ENCODE assay signal across 9 cellular contexts in genomic region chr17:74759243-74759801, GRCh38. TPM values are rescaled to one million over a fixed set of nuclear protein-coding genes. Genes with fewer than 3 reads are reported as not detected.
DNase-seq lines count a peak whose midpoint lies in the region; ATAC-seq, FAIRE-seq and TF ChIP-seq lines count a peak whose summit lies in the region.
"Had no signal": no experiment of that assay in that cellular context is flagged by ENCODE, and none has a peak within 500 bp of the region (broad histone marks: within the 10 kb centered on the region; RNA-seq: fewer than 3 reads in every experiment).

No MANE protein-coding gene starts in this region.

- no peak for TF ChIP-seq POLR2A in GM12878 (IDR thresholded peaks at IDR 0.05; ENCODE audit: low read depth, low read length)

- H3K9ac ChIP-seq in NT2/D1 (ENCODE audit: insufficient read length, low read depth), result peak overlapping the region; percentile 77
- H3K9ac ChIP-seq in GM12878 (ENCODE audit: control insufficient read depth, insufficient read depth, low read length), result no peak overlapping the region

- H3K27ac ChIP-seq in GM12878 (ENCODE audit: control insufficient read depth, insufficient read depth) (peak overlapping the region; percentile 1), neutrophil (peak overlapping the region; percentile 73), psoas muscle (no peak overlapping the region)

- H3K4me1 ChIP-seq in NT2/D1 (ENCODE audit: insufficient read depth, insufficient read length) (peaks cover 55% of the 10 kb centered on the region), GM12878 (ENCODE audit: control insufficient read depth, insufficient read depth, low read length) (peaks cover 21% of the 10 kb centered on the region), neutrophil (ENCODE audit: control insufficient read depth in 1 of 2, insufficient read depth in 1 of 2, low read depth in 1 of 2, low read length in 1 of 2) (peaks cover 80 to 88% of the 10 kb centered on the region in 2 experiments), psoas muscle (peaks cover 10% of the 10 kb centered on the region)

- H2AFZ ChIP-seq in GM12878 (ENCODE audit: control insufficient read depth, low read depth, low read length), result no peak overlapping the region

- in situ Hi-C loops in GM12878 (cut with MboI), result no loop called here

- H3K36me3 ChIP-seq in GM06990 (ENCODE audit: control insufficient read depth, insufficient read depth, low read length) (peaks cover 2% of the 10 kb centered on the region; the same call in 1 of the 2 replicates), NT2/D1 (ENCODE audit: insufficient read depth, insufficient read length, low read length) (peaks cover 11% of the 10 kb centered on the region), GM12878 (ENCODE audit: control insufficient read depth in 2 of 2, insufficient read depth in 2 of 2, low read length in 1 of 2) (no peaks in the 10 kb centered on the region; a peak in 2 of 4 replicates), neutrophil (peaks cover 38% of the 10 kb centered on the region), psoas muscle (ENCODE audit: insufficient read depth in 1 of 2, low read depth in 1 of 2) (no peaks in the 10 kb centered on the region)

- TF ChIP-seq EP300 in GM12878 (IDR thresholded peaks at IDR 0.05; ENCODE audit: borderline replicate concordance in 1 of 2, control insufficient read depth in 1 of 2, low read depth in 2 of 2, low read length in 2 of 2), result no peak

- H3K9me3 ChIP-seq in NT2/D1 (ENCODE audit: insufficient read depth, low read length) (no peaks in the 10 kb centered on the region), GM12878 (replicated peaks; ENCODE audit: control insufficient read depth, insufficient read depth, low read length) (no peaks in the 10 kb centered on the region), neutrophil (no peaks in the 10 kb centered on the region), psoas muscle (no peaks in the 10 kb centered on the region)

- CTCF ChIA-PET in GM12878 (lab: Yijun Ruan, JAX), result interaction anchor here (0.7 to 5.2 kb wide), 12 partner anchors 10 to 115 kb away, joined by 3 to 33 read pairs (median 6); partner anchors contain the start of genes NAT9 and RAB37

- peak overlapping the region; percentile 57 for H3K4me2 ChIP-seq in GM12878 (ENCODE audit: control insufficient read depth, insufficient read depth)

- H3K27me3 ChIP-seq in GM06990 (replicated peaks; ENCODE audit: control insufficient read depth, insufficient read depth, low read length) (no peaks in the 10 kb centered on the region), NT2/D1 (ENCODE audit: insufficient read depth, insufficient read length) (no peaks in the 10 kb centered on the region), GM12878 (replicated peaks in 1 of 2; ENCODE audit: control insufficient read depth in 2 of 2, insufficient read depth in 2 of 2, low read length in 1 of 2) (no peaks in the 10 kb centered on the region), neutrophil (no peaks in the 10 kb centered on the region), psoas muscle (ENCODE audit: insufficient read depth in 3 of 3, low read length in 2 of 3) (no peaks in the 10 kb centered on the region)

- no peak overlapping the region for H3K4me3 ChIP-seq in GM06990 (replicated peaks; ENCODE audit: low read depth, low read length)
- H3K4me3 ChIP-seq in NT2/D1 (ENCODE audit: insufficient read length, low read depth), result no peak overlapping the region
- no peak overlapping the region for H3K4me3 ChIP-seq in GM12878
- H3K4me3 ChIP-seq in neutrophil (ENCODE audit: low read depth in 1 of 2, low read length in 1 of 2), result peak overlapping the region; percentile 39 to 55
- H3K4me3 ChIP-seq in psoas muscle, result no peak overlapping the region

- SMC1A ChIA-PET in GM12878 (lab: Charles Lee; ENCODE audit: uncharacterized antibody, unreplicated experiment), result interaction anchor here (0.8 to 2.0 kb wide), 6 partner anchors 8 to 108 kb away, joined by 3 to 12 read pairs (median 9); no protein-coding TSS in a partner anchor

- no TSS peak for BruUV-seq in GM12878 (replicated peaks; lab: Mats Ljungman, UMichigan)

- peak; percentile 28 for TF ChIP-seq RAD21 in GM12878 (IDR thresholded peaks at IDR 0.05; ENCODE audit: insufficient read depth, low read depth, low read length)

- DNase-seq in GM06990 (ENCODE audit: extremely low read depth, insufficient read length), result peak; percentile 60
- no peak for DNase-seq in NT2/D1 (ENCODE audit: low read depth, low spot score)
- DNase-seq in GM12878 (ENCODE audit: low read depth, low spot score), result no peak
- DNase-seq in NCI-H2196 treated with DMSO at 0.1 percent for 48 hours (lab: John Stamatoyannopoulos, UW; ENCODE audit: unreplicated experiment), result no peak
- DNase-seq in psoas muscle, result no peak

- peak; percentile 69 for FAIRE-seq in GM12878 (lab: Jason Lieb, UNC)

- peaks cover 8% of the 10 kb centered on the region for H3K79me2 ChIP-seq in GM12878 (ENCODE audit: control insufficient read depth, insufficient read depth, low read length)

- ATAC-seq in GM21619 (IDR thresholded peaks at IDR 0.05; ENCODE audit: unreplicated experiment) (peak; percentile 74), GM12878 (peak; percentile 90), psoas muscle (no peak), HG02852 (IDR thresholded peaks at IDR 0.05; ENCODE audit: unreplicated experiment) (no peak)

- intact Hi-C loops in GM12878 (cut with micrococcal nuclease; ENCODE audit: unreplicated experiment) (no loop called here), psoas muscle (cut with DNase I) (no loop called here)

- TF ChIP-seq CTCF in GM06990 (IDR thresholded peaks at IDR 0.05; ENCODE audit: insufficient read depth, low read length, poor library complexity, severe bottlenecking), result peak; percentile 41
- peak; percentile 16 to 32 (median 30); a peak in 3 of 6 replicates for TF ChIP-seq CTCF in GM12878 (IDR thresholded peaks at IDR 0.05 in 2 of 3, conservative IDR thresholded peaks at IDR 0.05 in 1 of 3; ENCODE audit: control insufficient read depth in 2 of 3, extremely low read depth in 1 of 3, insufficient read depth in 1 of 3, low read depth in 3 of 3, low read length in 3 of 3)
- no peak for TF ChIP-seq CTCF in neutrophil (IDR thresholded peaks at IDR 0.05)
- no peak for TF ChIP-seq CTCF in psoas muscle (IDR thresholded peaks at IDR 0.05)

- RAD21 ChIA-PET in GM12878 (lab: Charles Lee; ENCODE audit: unreplicated experiment), result interaction anchor here (0.7 to 2.7 kb wide), 6 partner anchors 9 to 101 kb away, joined by 3 to 12 read pairs (median 6); partner anchors contain the start of gene NAT9

- POLR2A ChIA-PET in GM12878 (lab: Charles Lee), result interaction anchor here (0.8 to 2.8 kb wide), 5 partner anchors 9 to 113 kb away, joined by 3 to 16 read pairs (median 5); partner anchors contain the start of genes FDXR, NAT9 and RAB37

- no peaks in the 10 kb centered on the region for H4K20me1 ChIP-seq in GM12878 (ENCODE audit: control insufficient read depth, insufficient read depth)

- WGBS in GM12878 (ENCODE audit: insufficient coverage, insufficient replicate concordance, low lambda C conversion rate, missing lambda C conversion rate), result 16% methylated on average over 9 of the region's 9 CpGs
- 62 to 77% (median 72%) methylated on average over 9 of the region's 9 CpGs for WGBS in psoas muscle, 3 donors

RNA-seq across cellular contexts. Expression of gene NHERF1, which starts 10.9 kb away (rescaled TPM):
- total RNA-seq in GM12878 (2013; cell fraction: nucleolus; rRNA removed), result 10.8 and 11.9 TPM in 2 replicates
- total RNA-seq in GM12878 (2014; rRNA removed), result 24.7 and 27.4 TPM in 2 replicates
- 21.5 and 23.5 TPM in 2 replicates for total RNA-seq in GM12878 (2014; rRNA removed; fragmentation: Illumina TruSeq; extraction: Trizol)
- total RNA-seq in GM12878 (2021), result 52.9 and 53.2 TPM in 2 replicates
- polyA plus RNA-seq in GM12878 (2011; ENCODE audit: low read depth), result 13.3 TPM
- polyA plus RNA-seq in GM12878 (2011; rRNA removed), result 35.4 and 61.6 TPM in 2 replicates
- polyA plus RNA-seq in GM12878 (2011; cell fraction: cytosol; rRNA removed), result 72.8 and 76.3 TPM in 2 replicates
- polyA plus RNA-seq in GM12878 (2011; cell fraction: nucleus; rRNA removed), result 42.6 and 58.8 TPM in 2 replicates
- polyA plus RNA-seq in GM12878 (2012), result 27.8 and 28.5 TPM in 2 replicates
- polyA plus RNA-seq in GM12878 (2014; fragmentation: Illumina TruSeq; extraction: Trizol), result 21.5 and 39.2 TPM in 2 replicates
- polyA plus RNA-seq in GM12878 (2014; fragmentation: Nextera tagmentation; extraction: Ambion mirVana), result 10 to 100 TPM; 13.4 to 14.3 TPM
- 38.8 and 41.3 TPM in 2 replicates for polyA plus RNA-seq in GM12878 (2014; rRNA removed)
- 10 to 100 TPM; 57.3 to 61.2 TPM for polyA plus RNA-seq in GM12878 (2016; fragmentation: Nextera tagmentation; extraction: Ambion mirVana)
- polyA minus RNA-seq in GM12878 (2011; rRNA and poly(A)+ RNA removed), result 49.8 and 66.4 TPM in 2 replicates
- 24.6 and 28.6 TPM in 2 replicates for polyA minus RNA-seq in GM12878 (2011; cell fraction: cytosol; rRNA and poly(A)+ RNA removed)
- polyA minus RNA-seq in GM12878 (2011; cell fraction: nucleus; rRNA and poly(A)+ RNA removed), result 8.5 and 14.5 TPM in 2 replicates
- total RNA-seq in psoas muscle, result 10 to 100 TPM in 1 of 4 donors, 1 to 10 TPM in 3; 3.9 to 16.6 (median 4.9) TPM
- polyA plus RNA-seq in psoas muscle, result 10 to 100 TPM in 1 of 3 donors, 1 to 10 TPM in 2; 2.4 to 37.1 (median 3.1) TPM

RNA-seq across cellular contexts. Expression of gene NAT9, which starts 16.8 kb away (rescaled TPM):
- 68.1 and 91.4 TPM in 2 replicates for total RNA-seq in GM12878 (2013; cell fraction: nucleolus; rRNA removed)
- 16.3 and 16.7 TPM in 2 replicates for total RNA-seq in GM12878 (2014; rRNA removed)
- total RNA-seq in GM12878 (2014; rRNA removed; fragmentation: Illumina TruSeq; extraction: Trizol), result 27.5 and 28.0 TPM in 2 replicates
- total RNA-seq in GM12878 (2021), result 44.8 and 45.3 TPM in 2 replicates
- polyA plus RNA-seq in GM12878 (2011; ENCODE audit: low read depth), result 36.0 TPM
- 23.2 and 26.7 TPM in 2 replicates for polyA plus RNA-seq in GM12878 (2011; rRNA removed)
- polyA plus RNA-seq in GM12878 (2011; cell fraction: cytosol; rRNA removed), result 31.5 and 40.8 TPM in 2 replicates
- 150 and 164 TPM in 2 replicates for polyA plus RNA-seq in GM12878 (2011; cell fraction: nucleus; rRNA removed)
- 40.0 and 45.4 TPM in 2 replicates for polyA plus RNA-seq in GM12878 (2012)
- polyA plus RNA-seq in GM12878 (2014; fragmentation: Illumina TruSeq; extraction: Trizol), result 17.9 and 26.4 TPM in 2 replicates
- 1 to 10 TPM; 3.5 to 4.5 TPM for polyA plus RNA-seq in GM12878 (2014; fragmentation: Nextera tagmentation; extraction: Ambion mirVana)
- 43.2 and 46.4 TPM in 2 replicates for polyA plus RNA-seq in GM12878 (2014; rRNA removed)
- 10 to 100 TPM; 33.9 to 36.4 TPM for polyA plus RNA-seq in GM12878 (2016; fragmentation: Nextera tagmentation; extraction: Ambion mirVana)
- polyA minus RNA-seq in GM12878 (2011; rRNA and poly(A)+ RNA removed), result 18.9 and 36.0 TPM in 2 replicates
- 6.5 and 9.3 TPM in 2 replicates for polyA minus RNA-seq in GM12878 (2011; cell fraction: cytosol; rRNA and poly(A)+ RNA removed)
- polyA minus RNA-seq in GM12878 (2011; cell fraction: nucleus; rRNA and poly(A)+ RNA removed), result 29.6 and 34.8 TPM in 2 replicates
- 10 to 100 TPM; 15.2 to 32.8 (median 19.9) TPM for total RNA-seq in psoas muscle
- polyA plus RNA-seq in psoas muscle, result 10 to 100 TPM; 25.8 to 52.5 (median 25.8) TPM

RNA-seq across cellular contexts. Expression of gene RAB37, which starts 22.3 kb away (rescaled TPM):
- total RNA-seq in GM12878 (2013; cell fraction: nucleolus; rRNA removed), result 7.8 and 10.2 TPM in 2 replicates
- total RNA-seq in GM12878 (2014; rRNA removed), result 1.1 and 1.5 TPM in 2 replicates
- 1.7 and 2.0 TPM in 2 replicates for total RNA-seq in GM12878 (2014; rRNA removed; fragmentation: Illumina TruSeq; extraction: Trizol)
- total RNA-seq in GM12878 (2021), result 2.3 and 2.7 TPM in 2 replicates
- 9.9 TPM for polyA plus RNA-seq in GM12878 (2011; ENCODE audit: low read depth)
- 4.5 and 5.6 TPM in 2 replicates for polyA plus RNA-seq in GM12878 (2011; rRNA removed)
- polyA plus RNA-seq in GM12878 (2011; cell fraction: cytosol; rRNA removed), result 4.4 and 4.5 TPM in 2 replicates
- 4.2 and 8.4 TPM in 2 replicates for polyA plus RNA-seq in GM12878 (2011; cell fraction: nucleus; rRNA removed)
- 11.4 and 11.9 TPM in 2 replicates for polyA plus RNA-seq in GM12878 (2012)
- polyA plus RNA-seq in GM12878 (2014; fragmentation: Illumina TruSeq; extraction: Trizol), result 1.9 and 3.1 TPM in 2 replicates
- under 1 TPM; 0.48 to 0.97 TPM for polyA plus RNA-seq in GM12878 (2014; fragmentation: Nextera tagmentation; extraction: Ambion mirVana)
- 3.6 and 5.6 TPM in 2 replicates for polyA plus RNA-seq in GM12878 (2014; rRNA removed)
- 1 to 10 TPM; 1.6 to 1.7 TPM for polyA plus RNA-seq in GM12878 (2016; fragmentation: Nextera tagmentation; extraction: Ambion mirVana)
- 2.7 and 4.6 TPM in 2 replicates for polyA minus RNA-seq in GM12878 (2011; rRNA and poly(A)+ RNA removed)
- 1.1 and 1.9 TPM in 2 replicates for polyA minus RNA-seq in GM12878 (2011; cell fraction: cytosol; rRNA and poly(A)+ RNA removed)
- 0.48 and 0.86 TPM in 2 replicates for polyA minus RNA-seq in GM12878 (2011; cell fraction: nucleus; rRNA and poly(A)+ RNA removed)
- under 1 TPM; 0.62 to 0.78 (median 0.67) TPM for total RNA-seq in psoas muscle
- polyA plus RNA-seq in psoas muscle, result under 1 TPM; 0.69 to 0.82 (median 0.75) TPM

RNA-seq across cellular contexts. Expression of gene CD300LF, which starts 46.6 kb away (rescaled TPM):
- not detected in 2 replicates for total RNA-seq in GM12878 (2013; cell fraction: nucleolus; rRNA removed)
- total RNA-seq in GM12878 (2014; rRNA removed) (not detected in 2 replicates), GM12878 (2014; rRNA removed; fragmentation: Illumina TruSeq; extraction: Trizol) (not detected in 2 replicates), GM12878 (2021) (not detected in 2 replicates), psoas muscle (under 1 TPM in 2 of 4 donors, not detected in 2; 0.32 to 0.39 TPM)
- not detected for polyA plus RNA-seq in GM12878 (2011; ENCODE audit: low read depth)
- polyA plus RNA-seq in GM12878 (2011; rRNA removed) (0.15 TPM in 1 of 2 replicates, not detected in the other), GM12878 (2014; fragmentation: Illumina TruSeq; extraction: Trizol) (not detected in 2 replicates), GM12878 (2014; fragmentation: Nextera tagmentation; extraction: Ambion mirVana) (not detected), GM12878 (2014; rRNA removed) (not detected in 2 replicates), GM12878 (2016; fragmentation: Nextera tagmentation; extraction: Ambion mirVana) (not detected), psoas muscle (under 1 TPM in 2 of 3 donors, not detected in 1; 0.09 to 0.16 TPM)
- polyA plus RNA-seq in GM12878 (2011; cell fraction: cytosol; rRNA removed), result not detected in 2 replicates
- not detected in 2 replicates for polyA plus RNA-seq in GM12878 (2011; cell fraction: nucleus; rRNA removed)
- polyA plus RNA-seq in GM12878 (2012), result not detected in 2 replicates
- polyA minus RNA-seq in GM12878 (2011; rRNA and poly(A)+ RNA removed), result not detected in 2 replicates
- polyA minus RNA-seq in GM12878 (2011; cell fraction: cytosol; rRNA and poly(A)+ RNA removed), result not detected in 2 replicates
- not detected in 2 replicates for polyA minus RNA-seq in GM12878 (2011; cell fraction: nucleus; rRNA and poly(A)+ RNA removed)
- total RNA-seq: NCI-H460 had no signal

Comparison
In these comparisons a context has a peak if more than half of its experiments do, and no peak if none do; other contexts are left out.
1. H3K4me3 ChIP-seq: peak in neutrophil (2 of 2); none in GM06990 (single experiment), NT2/D1 (single experiment), GM12878 (single experiment) and psoas muscle (single experiment).
2. CTCF ChIP-seq: peak in GM06990 (single experiment) and GM12878 (3 of 3); none in neutrophil (single experiment) and psoas muscle (single experiment).
3. ATAC-seq: peak in GM21619 (single experiment) and GM12878 (single experiment); none in psoas muscle (0 of 4) and HG02852 (single experiment).